In the genomic region with DNA sequence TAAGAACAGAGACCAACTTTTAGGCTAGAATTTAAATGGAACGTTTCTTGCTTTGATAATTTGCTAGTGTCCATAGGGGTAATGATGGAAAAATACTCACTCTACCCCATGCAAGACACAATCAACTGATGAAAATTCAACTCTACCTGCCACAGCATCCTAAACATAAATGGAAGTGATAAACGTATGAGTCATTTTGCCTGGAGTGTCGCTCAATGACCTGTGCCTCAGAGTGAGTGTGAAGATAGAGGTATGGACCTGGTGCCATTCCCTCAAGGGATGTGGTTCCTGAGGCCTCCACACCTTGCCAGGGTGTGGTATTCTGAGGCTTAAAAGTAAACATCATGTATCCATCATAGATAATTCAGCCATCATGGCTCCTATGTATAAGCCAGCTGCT, we compare ENCODE assay signal across 21 cellular contexts. TPM values are rescaled to one million over a fixed set of nuclear protein-coding genes. Genes with fewer than 3 reads are reported as not detected.
DNase-seq lines count a peak whose midpoint lies in the region; ATAC-seq and TF ChIP-seq lines count a peak whose summit lies in the region.
"Had no signal": no experiment of that assay in that cellular context is flagged by ENCODE, and none has a peak within 500 bp of the region (broad histone marks: within the 10 kb centered on the region; RNA-seq: fewer than 3 reads in every experiment).

No MANE protein-coding gene starts in this region.

- intact Hi-C loops in mammary epithelial cell (cut with micrococcal nuclease) (no loop called here), breast epithelium (cut with DNase I; ENCODE audit: low total_unique reads) (loop anchor here (2.0 kb wide), 1 partner anchor 379 kb away; no protein-coding TSS in a partner anchor)

- H3K4me1 ChIP-seq in mammary epithelial cell (ENCODE audit: insufficient read depth, low read length), result no peaks in the 10 kb centered on the region
- H3K4me1 ChIP-seq in breast epithelium, result no peaks in the 10 kb centered on the region
- no peaks in the 10 kb centered on the region for H3K4me1 ChIP-seq in foreskin keratinocyte
- no peaks in the 10 kb centered on the region for H3K4me1 ChIP-seq in osteoblast (ENCODE audit: insufficient read depth, low read length)
- H3K4me1 ChIP-seq: BLaER1, HAP-1 had no signal

- CTCF ChIA-PET in mammary epithelial cell (lab: Charles Lee; ENCODE audit: low non-redundant PET), result no interaction called here

- H3K36me3 ChIP-seq in mammary epithelial cell (ENCODE audit: insufficient read depth, low read length) (no peaks in the 10 kb centered on the region), breast epithelium (no peaks in the 10 kb centered on the region), osteoblast (ENCODE audit: insufficient read depth, low read length) (no peaks in the 10 kb centered on the region)
- H3K36me3 ChIP-seq: BLaER1, HAP-1 had no signal

- H3K27me3 ChIP-seq in mammary epithelial cell (ENCODE audit: insufficient read depth, low read length), result peaks cover 3% of the 10 kb centered on the region
- H3K27me3 ChIP-seq in breast epithelium, result no peaks in the 10 kb centered on the region
- H3K27me3 ChIP-seq in foreskin keratinocyte, result peaks cover 23% of the 10 kb centered on the region
- peaks cover 8% of the 10 kb centered on the region for H3K27me3 ChIP-seq in osteoblast (ENCODE audit: insufficient read depth, low read length)
- H3K27me3 ChIP-seq: BLaER1 had no signal

- dilution Hi-C loops in mammary epithelial cell (cut with HindIII; ENCODE audit: low sequenced_read_pairs), result no loop called here

- H3K79me2 ChIP-seq in mammary epithelial cell (ENCODE audit: insufficient read depth, low read length) (no peaks in the 10 kb centered on the region), osteoblast (ENCODE audit: insufficient read depth, low read length) (no peaks in the 10 kb centered on the region)

- 94% methylated on average over 3 of the region's 3 CpGs for WGBS in mammary epithelial cell (ENCODE audit: low coverage, missing lambda C conversion rate)

- no TSS peak for BruUV-seq in mammary epithelial cell (replicated peaks; lab: Mats Ljungman, UMichigan)

- TF ChIP-seq CTCF in mammary epithelial cell (conservative IDR thresholded peaks at IDR 0.05 in 1 of 2, IDR thresholded peaks at IDR 0.05 in 1 of 2; ENCODE audit: extremely low read depth in 1 of 2, insufficient read depth in 1 of 2, low read depth in 1 of 2, low read length in 2 of 2) (no peak), breast epithelium (IDR thresholded peaks at IDR 0.05) (no peak), foreskin keratinocyte (conservative IDR thresholded peaks at IDR 0.05) (no peak), osteoblast (IDR thresholded peaks at IDR 0.05; ENCODE audit: extremely low read depth, low read depth, low read length) (no peak)

- in situ Hi-C loops in mammary epithelial cell (cut with MboI; ENCODE audit: low sequenced_read_pairs in 2 of 2), result no loop called here

- DNase-seq in mammary epithelial cell (peak; percentile 4), breast epithelium (ENCODE audit: low spot score in 2 of 2) (no peak), SW480 (ENCODE audit: low spot score) (peak; percentile 69), foreskin keratinocyte (peak in 1 of 2 donors; percentile 8), osteoblast (ENCODE audit: insufficient read length, low spot score, missing footprints) (no peak)
- DNase-seq in stimulated activated effector memory CD8-positive, alpha-beta T cell treated with anti-CD3 and anti-CD28 coated beads, Interleukin-12 subunit alpha, Interleukin-12 subunit beta, amount 100 ng/mL, for 72 hours (ENCODE audit: low spot score in 2 of 2), result no peak
- DNase-seq in stimulated activated CD4-positive, alpha-beta T cell treated with anti-CD3 and anti-CD28 coated beads, Interleukin-2, amount 100 ng/mL, for 48 hours, result no peak
- no peak for DNase-seq in activated T-cell treated with anti-CD3 and anti-CD28 coated beads, Interleukin-2, amount 50 U/mL, for 72 hours
- DNase-seq: 8988T; CD4-positive, alpha-beta memory T cell; DMS153; DND-41; EL had no signal

- no peaks in the 10 kb centered on the region for H3K9me3 Mint-ChIP-seq in stimulated activated effector memory CD8-positive, alpha-beta T cell treated with anti-CD3 and anti-CD28 coated beads, Interleukin-12 subunit alpha, Interleukin-12 subunit beta, amount 100 ng/mL, for 72 hours
- no peaks in the 10 kb centered on the region for H3K9me3 Mint-ChIP-seq in activated T-cell treated with anti-CD3 and anti-CD28 coated beads, Interleukin-2, amount 50 U/mL, for 72 hours

- no peak overlapping the region for H3K4me3 Mint-ChIP-seq in stimulated activated effector memory CD8-positive, alpha-beta T cell treated with anti-CD3 and anti-CD28 coated beads, Interleukin-12 subunit alpha, Interleukin-12 subunit beta, amount 100 ng/mL, for 72 hours
- H3K4me3 Mint-ChIP-seq in activated T-cell treated with anti-CD3 and anti-CD28 coated beads, Interleukin-2, amount 50 U/mL, for 72 hours, result no peak overlapping the region
- H3K4me3 Mint-ChIP-seq: CD14-positive monocyte; CD4-positive, alpha-beta memory T cell had no signal

- no peak overlapping the region for H3K27ac ChIP-seq in mammary epithelial cell (ENCODE audit: insufficient read depth, low read depth, low read length)
- H3K27ac ChIP-seq in breast epithelium, result no peak overlapping the region
- no peak overlapping the region for H3K27ac ChIP-seq in foreskin keratinocyte
- no peak overlapping the region for H3K27ac ChIP-seq in osteoblast (ENCODE audit: low read depth, low read length)
- H3K27ac ChIP-seq: BLaER1, HL-60 had no signal

- H3K4me2 ChIP-seq in mammary epithelial cell (ENCODE audit: insufficient read depth, low read depth, low read length) (no peak overlapping the region), osteoblast (ENCODE audit: insufficient read depth, low read length) (no peak overlapping the region)
- H3K4me2 ChIP-seq: BLaER1 had no signal

- ATAC-seq in foreskin keratinocyte, result peak; percentile 51
- peak; percentile 32 for ATAC-seq in stimulated activated effector memory CD8-positive, alpha-beta T cell treated with anti-CD3 and anti-CD28 coated beads, Interleukin-12 subunit alpha, Interleukin-12 subunit beta, amount 100 ng/mL, for 72 hours
- no peak for ATAC-seq in activated T-cell treated with anti-CD3 and anti-CD28 coated beads, Interleukin-2, amount 50 U/mL, for 72 hours (replicated peaks in 1 of 2)
- ATAC-seq: GM12878 had no signal

- H3K9me3 ChIP-seq in mammary epithelial cell (replicated peaks; ENCODE audit: insufficient read depth, low read length) (no peaks in the 10 kb centered on the region), breast epithelium (no peaks in the 10 kb centered on the region), osteoblast (ENCODE audit: low read depth, low read length) (no peaks in the 10 kb centered on the region)
- H3K9me3 ChIP-seq: BLaER1, HAP-1 had no signal

- H3K36me3 Mint-ChIP-seq in stimulated activated effector memory CD8-positive, alpha-beta T cell treated with anti-CD3 and anti-CD28 coated beads, Interleukin-12 subunit alpha, Interleukin-12 subunit beta, amount 100 ng/mL, for 72 hours, result no peaks in the 10 kb centered on the region
- H3K36me3 Mint-ChIP-seq in activated T-cell treated with anti-CD3 and anti-CD28 coated beads, Interleukin-2, amount 50 U/mL, for 72 hours (ENCODE audit: insufficient read depth in 2 of 2), result no peaks in the 10 kb centered on the region
- H3K36me3 Mint-ChIP-seq: CD14-positive monocyte; CD4-positive, alpha-beta memory T cell had no signal

- H4K20me1 ChIP-seq in mammary epithelial cell (ENCODE audit: insufficient read depth, low read length) (no peaks in the 10 kb centered on the region), osteoblast (ENCODE audit: insufficient read depth, low read length) (no peaks in the 10 kb centered on the region)
- H4K20me1 ChIP-seq: BLaER1 had no signal

- no peak overlapping the region for H3K9ac ChIP-seq in mammary epithelial cell (ENCODE audit: insufficient read depth, low read length)
- H3K9ac ChIP-seq: BLaER1 had no signal

- peaks cover 7% of the 10 kb centered on the region for H3K27me3 Mint-ChIP-seq in activated T-cell treated with anti-CD3 and anti-CD28 coated beads, Interleukin-2, amount 50 U/mL, for 72 hours (ENCODE audit: low read depth)

- no peak overlapping the region for H2AFZ ChIP-seq in mammary epithelial cell (ENCODE audit: low read depth, low read length)
- H2AFZ ChIP-seq in osteoblast (ENCODE audit: low read length), result no peak overlapping the region

- no peak overlapping the region for H3K27ac Mint-ChIP-seq in stimulated activated effector memory CD8-positive, alpha-beta T cell treated with anti-CD3 and anti-CD28 coated beads, Interleukin-12 subunit alpha, Interleukin-12 subunit beta, amount 100 ng/mL, for 72 hours
- H3K27ac Mint-ChIP-seq in activated T-cell treated with anti-CD3 and anti-CD28 coated beads, Interleukin-2, amount 50 U/mL, for 72 hours, result no peak overlapping the region
- H3K27ac Mint-ChIP-seq: CD14-positive monocyte; CD4-positive, alpha-beta memory T cell had no signal

- TF ChIP-seq POLR2A in breast epithelium (IDR thresholded peaks at IDR 0.05), result no peak

- H3K4me3 ChIP-seq in mammary epithelial cell (replicated peaks in 1 of 3; ENCODE audit: insufficient read depth in 1 of 3, low read depth in 2 of 3, low read length in 3 of 3) (no peak overlapping the region), breast epithelium (no peak overlapping the region), osteoblast (ENCODE audit: insufficient read depth, low read length) (no peak overlapping the region)
- H3K4me3 ChIP-seq: BLaER1, GM12878, HAP-1 had no signal

- peaks cover 6% of the 10 kb centered on the region for H3K4me1 Mint-ChIP-seq in stimulated activated effector memory CD8-positive, alpha-beta T cell treated with anti-CD3 and anti-CD28 coated beads, Interleukin-12 subunit alpha, Interleukin-12 subunit beta, amount 100 ng/mL, for 72 hours
- H3K4me1 Mint-ChIP-seq in activated T-cell treated with anti-CD3 and anti-CD28 coated beads, Interleukin-2, amount 50 U/mL, for 72 hours (ENCODE audit: low read depth), result no peaks in the 10 kb centered on the region
- H3K4me1 Mint-ChIP-seq: CD14-positive monocyte; CD4-positive, alpha-beta memory T cell had no signal

RNA-seq across cellular contexts. Expression of a gene that starts 14.0 kb away (rescaled TPM):
- not detected for total RNA-seq in mammary epithelial cell
- polyA plus RNA-seq in mammary epithelial cell, result not detected
- polyA minus RNA-seq in mammary epithelial cell, result not detected
- not detected for total RNA-seq in breast epithelium
- total RNA-seq in foreskin keratinocyte, result not detected in 2 replicates
- not detected in 2 replicates for polyA plus RNA-seq in foreskin keratinocyte
- not detected in 2 replicates for total RNA-seq in osteoblast
- not detected for total RNA-seq in activated T-cell treated with anti-CD3 and anti-CD28 coated beads, Interleukin-2, amount 50 U/mL, for 72 hours
- total RNA-seq: A673; CD4-positive, alpha-beta memory T cell; G401; GM12878; HT1080 had no signal
- polyA plus RNA-seq: CD14-positive monocyte; CD4-positive, alpha-beta memory T cell had no signal

RNA-seq across cellular contexts. Expression of a gene that starts 38.6 kb away (rescaled TPM):
- total RNA-seq in mammary epithelial cell (10 to 100 TPM; 17.0 to 26.7 TPM), breast epithelium (10 to 100 TPM; 37.6 to 57.8 (median 54.1) TPM), foreskin keratinocyte (20.3 and 21.6 TPM in 2 replicates), osteoblast (29.7 and 30.4 TPM in 2 replicates)
- polyA plus RNA-seq in mammary epithelial cell (7.0 TPM), foreskin keratinocyte (16.5 and 19.0 TPM in 2 replicates)
- 7.6 TPM for polyA minus RNA-seq in mammary epithelial cell
- total RNA-seq in activated T-cell treated with anti-CD3 and anti-CD28 coated beads, Interleukin-2, amount 50 U/mL, for 72 hours, result 10 to 100 TPM; 21.9 to 22.9 TPM

Comparison
In these comparisons a context has a peak if more than half of its experiments do, and no peak if none do; other contexts are left out.
1. DNase-seq: peak in mammary epithelial cell (single experiment) and SW480 (single experiment); none in breast epithelium (0 of 2), stimulated activated effector memory CD8-positive, alpha-beta T cell treated with anti-CD3 and anti-CD28 coated beads, Interleukin-12 subunit alpha, Interleukin-12 subunit beta, amount 100 ng/mL, for 72 hours (0 of 2), stimulated activated CD4-positive, alpha-beta T cell treated with anti-CD3 and anti-CD28 coated beads, Interleukin-2, amount 100 ng/mL, for 48 hours (0 of 2), osteoblast (single experiment) and activated T-cell treated with anti-CD3 and anti-CD28 coated beads, Interleukin-2, amount 50 U/mL, for 72 hours (0 of 2).
2. ATAC-seq: peak in foreskin keratinocyte (single experiment) and stimulated activated effector memory CD8-positive, alpha-beta T cell treated with anti-CD3 and anti-CD28 coated beads, Interleukin-12 subunit alpha, Interleukin-12 subunit beta, amount 100 ng/mL, for 72 hours (single experiment); none in activated T-cell treated with anti-CD3 and anti-CD28 coated beads, Interleukin-2, amount 50 U/mL, for 72 hours (0 of 2).